In genomic region chr22:29989446-29989845, GRCh38 we compare ENCODE assay signal across 7 cellular contexts.
"Had no signal": no experiment of that assay in that cellular context is flagged by ENCODE, and none has a peak within 500 bp of the region (broad histone marks: within the 10 kb centered on the region; RNA-seq: fewer than 3 reads in every experiment).

No MANE protein-coding gene starts in this region.

- H3K4me3 Mint-ChIP-seq: IgD-negative memory B cell had no signal

- H3K27me3 Mint-ChIP-seq: IgD-negative memory B cell had no signal

- H3K27ac Mint-ChIP-seq: IgD-negative memory B cell had no signal

- ATAC-seq: HepG2, K562 had no signal

- DNase-seq: KBM-7, KG1 had no signal

- H3K4me3 ChIP-seq: K562 had no signal

- H3K27ac ChIP-seq: HL-60, KMS-11 had no signal
